Comparison of ENCODE assay signal across 1 cellular context in genomic region chr16:66097746-66098145, GRCh38.
TF ChIP-seq lines count a peak whose summit lies in the region.

No MANE protein-coding gene starts in this region.

TF ChIP-seq in IMR-90, 13 proteins besides CTCF, POLR2A, EP300 and RAD21 (continued from another document):
- TF ChIP-seq USF2 (IDR thresholded peaks at IDR 0.05; ENCODE audit: low read depth, low read length): no peak
- no peak for TF ChIP-seq MAZ (IDR thresholded peaks at IDR 0.05; ENCODE audit: borderline replicate concordance, low read depth, low read length)
- no peak for TF ChIP-seq BHLHE40 (IDR thresholded peaks at IDR 0.05; ENCODE audit: low read depth, low read length)
- no peak for TF ChIP-seq CHD1 (IDR thresholded peaks at IDR 0.05; ENCODE audit: low read depth, low read length)
- TF ChIP-seq NFE2L2 (IDR thresholded peaks at IDR 0.05; ENCODE audit: low read depth, low read length): no peak
- TF ChIP-seq FOS (IDR thresholded peaks at IDR 0.05; ENCODE audit: low read depth, low read length): no peak
- no peak for TF ChIP-seq CEBPB (IDR thresholded peaks at IDR 0.05; ENCODE audit: low read depth, low read length)
- TF ChIP-seq SMC3 (IDR thresholded peaks at IDR 0.05; ENCODE audit: low read depth, low read length): no peak
- no peak for TF ChIP-seq RCOR1 (IDR thresholded peaks at IDR 0.05; ENCODE audit: insufficient replicate concordance, low read length)
